ENCODE assay signal across 8 cellular contexts in the genomic region with DNA sequence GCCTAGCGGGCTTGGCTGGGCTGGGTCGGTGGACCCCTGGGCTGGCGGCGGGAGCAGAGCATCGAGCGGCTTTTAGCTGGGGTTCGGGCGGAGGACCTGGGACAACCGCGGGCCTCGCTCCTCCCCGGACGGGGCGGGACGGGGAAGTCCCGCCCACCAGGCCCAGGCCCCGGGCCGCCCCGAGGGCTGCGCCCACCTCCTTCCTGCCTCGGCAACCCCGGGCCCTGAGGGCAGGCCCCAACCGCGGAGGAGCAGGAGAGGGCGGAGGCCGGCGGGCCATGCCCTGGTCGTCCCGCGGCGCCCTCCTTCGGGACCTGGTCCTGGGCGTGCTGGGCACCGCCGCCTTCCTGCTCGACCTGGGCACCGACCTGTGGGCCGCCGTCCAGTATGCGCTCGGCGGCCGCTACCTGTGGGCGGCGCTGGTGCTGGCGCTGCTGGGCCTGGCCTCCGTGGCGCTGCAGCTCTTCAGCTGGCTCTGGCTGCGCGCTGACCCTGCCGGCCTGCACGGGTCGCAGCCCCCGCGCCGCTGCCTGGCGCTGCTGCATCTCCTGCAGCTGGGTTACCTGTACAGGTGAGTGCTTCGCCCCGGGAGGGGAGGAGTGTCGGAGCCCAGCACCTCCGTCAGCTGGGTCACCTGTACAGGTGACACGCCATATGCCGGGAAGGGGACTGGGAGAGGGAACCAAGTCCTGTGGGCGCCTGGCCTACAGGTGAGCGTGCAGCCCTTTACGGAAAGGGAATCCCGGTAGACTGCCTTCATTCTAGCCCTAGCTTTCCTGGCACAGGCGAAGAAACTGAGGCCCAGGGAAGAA. TPM values are rescaled to one million over a fixed set of nuclear protein-coding genes. Genes with fewer than 3 reads are reported as not detected.
DNase-seq lines count a peak whose midpoint lies in the region; ATAC-seq and TF ChIP-seq lines count a peak whose summit lies in the region.

A gene with protein sequence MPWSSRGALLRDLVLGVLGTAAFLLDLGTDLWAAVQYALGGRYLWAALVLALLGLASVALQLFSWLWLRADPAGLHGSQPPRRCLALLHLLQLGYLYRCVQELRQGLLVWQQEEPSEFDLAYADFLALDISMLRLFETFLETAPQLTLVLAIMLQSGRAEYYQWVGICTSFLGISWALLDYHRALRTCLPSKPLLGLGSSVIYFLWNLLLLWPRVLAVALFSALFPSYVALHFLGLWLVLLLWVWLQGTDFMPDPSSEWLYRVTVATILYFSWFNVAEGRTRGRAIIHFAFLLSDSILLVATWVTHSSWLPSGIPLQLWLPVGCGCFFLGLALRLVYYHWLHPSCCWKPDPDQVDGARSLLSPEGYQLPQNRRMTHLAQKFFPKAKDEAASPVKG (plus strand): TSS at position 182 of the 812 bp plus-strand sequence. CDS start 97 bp downstream, at position 279.

- DNase-seq in NCI-H1694 treated with DMSO at 0.1 percent for 48 hours (lab: John Stamatoyannopoulos, UW): peak; percentile 11
- no peak for DNase-seq in NCI-H1694 (lab: John Stamatoyannopoulos, UW)
- peak; percentile 94 for DNase-seq in NCI-H510A treated with DMSO at 0.1 percent for 48 hours (lab: John Stamatoyannopoulos, UW)
- DNase-seq in activated T-cell treated with anti-CD3 and anti-CD28 coated beads for 1 hour (ENCODE audit: low read depth): peak; percentile 74
- peak; percentile 73 for DNase-seq in epithelial cell of esophagus (ENCODE audit: low read depth)
- DNase-seq in mucosa of gallbladder (ENCODE audit: low spot score): peak; percentile 74
- peak; percentile 59 to 70 for DNase-seq in stimulated activated CD8-positive, alpha-beta memory T cell treated with anti-CD3 and anti-CD28 coated beads, Interleukin-7, amount 100 ng/mL, for 1 hour (ENCODE audit: low read depth in 2 of 2)

- H3K4me3 ChIP-seq in epithelial cell of esophagus (ENCODE audit: low read length): peak within 1 kb of the TSS; percentile 63

- peak; percentile 23 for TF ChIP-seq CTCF in epithelial cell of esophagus (IDR thresholded peaks at IDR 0.05; ENCODE audit: insufficient read depth, low read depth, low read length, missing control alignments)

- peak; percentile 67 for ATAC-seq in HG03025 (IDR thresholded peaks at IDR 0.05; ENCODE audit: low FRiP score, unreplicated experiment)

RNA-seq across cellular contexts. Expression of the gene that starts here (rescaled TPM):
- 10.9 TPM for total RNA-seq in mucosa of gallbladder
